Comparison of ENCODE assay signal across 1 cellular context in genomic region chr14:103385153-103385993, GRCh38.
A peak's percentile ranks its signal among the peaks of the same experiment; 100 is the strongest.
TF ChIP-seq lines count a peak whose summit lies in the region.

Gene MARK3 (plus strand): TSS chr14:103385415. CDS start chr14:103386030, 615 bp downstream.

TF ChIP-seq in GM12878, 131 proteins besides CTCF, POLR2A, EP300 and RAD21 (continued from another document):
- peak; percentile 46 for TF ChIP-seq MEF2B (IDR thresholded peaks at IDR 0.05; ENCODE audit: partially characterized antibody, poor library complexity, severe bottlenecking)
